In the genomic region with DNA sequence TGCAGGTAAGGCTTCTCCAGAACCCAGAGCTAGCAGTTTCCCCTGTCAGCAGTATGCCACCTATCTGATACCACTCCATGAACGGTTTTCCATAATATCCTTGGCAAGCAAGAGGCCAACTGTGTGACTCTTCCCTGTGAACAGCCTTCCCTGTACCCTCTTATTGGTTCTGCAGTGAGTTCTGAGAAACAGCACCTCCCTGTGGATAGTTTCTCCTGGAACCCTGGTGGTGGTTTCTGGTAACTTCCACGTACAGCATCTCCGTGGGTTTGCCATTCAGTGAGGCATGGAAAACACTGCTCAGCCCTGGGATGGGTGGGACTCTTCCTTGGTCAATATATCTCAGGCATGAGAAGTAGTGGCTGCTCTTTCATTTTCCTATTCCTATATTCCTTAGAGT, we compare ENCODE assay signal across 11 cellular contexts. TPM values are rescaled to one million over a fixed set of nuclear protein-coding genes. Genes with fewer than 3 reads are reported as not detected.
DNase-seq lines count a peak whose midpoint lies in the region; ATAC-seq and TF ChIP-seq lines count a peak whose summit lies in the region.
"Had no signal": no experiment of that assay in that cellular context is flagged by ENCODE, and none has a peak within 500 bp of the region (broad histone marks: within the 10 kb centered on the region; RNA-seq: fewer than 3 reads in every experiment).

No MANE protein-coding gene starts in this region.

- H2AFZ ChIP-seq in PC-3 (ENCODE audit: low read length), result no peak overlapping the region

- no TSS peak for BruUV-seq in PC-3 (replicated peaks; lab: Mats Ljungman, UMichigan)

- H3K4me3 Mint-ChIP-seq in activated CD4-positive, alpha-beta T cell treated with anti-CD3 and anti-CD28 coated beads, Interleukin-2, amount 10 ng/mL, durations not matched to agents 7 days and 5 days, result no peak overlapping the region
- no peak overlapping the region for H3K4me3 Mint-ChIP-seq in immature natural killer cell

- no peaks in the 10 kb centered on the region for H3K4me1 Mint-ChIP-seq in activated CD4-positive, alpha-beta T cell treated with anti-CD3 and anti-CD28 coated beads, Interleukin-2, amount 10 ng/mL, durations not matched to agents 7 days and 5 days
- no peaks in the 10 kb centered on the region for H3K4me1 Mint-ChIP-seq in immature natural killer cell

- POLR2A ChIA-PET in PC-3 (lab: Charles Lee; ENCODE audit: unreplicated experiment), result no interaction called here
- POLR2A ChIA-PET in activated CD4-positive, alpha-beta T cell treated with anti-CD3 and anti-CD28 coated beads, Interleukin-2, amount 10 ng/mL, durations not matched to agents 7 days and 5 days (lab: Charles Lee), result no interaction called here

- H3K27me3 Mint-ChIP-seq in activated CD4-positive, alpha-beta T cell treated with anti-CD3 and anti-CD28 coated beads, Interleukin-2, amount 10 ng/mL, durations not matched to agents 7 days and 5 days, result no peaks in the 10 kb centered on the region
- peaks cover 0 to 1% (median 0%) of the 10 kb centered on the region in 3 donors for H3K27me3 Mint-ChIP-seq in immature natural killer cell (ENCODE audit: low read depth in 3 of 3)

- in situ Hi-C loops in brain microvascular endothelial cell (cut with HindIII; ENCODE audit: low pct_ligation_motif_present, low sequenced_read_pairs), result no loop called here

- WGBS in iPS DF 6.9 (ENCODE audit: insufficient coverage, insufficient read length), result no CpG with 5 or more reads among the region's 3 CpGs

- H3K9me3 ChIP-seq in PC-3 (ENCODE audit: low read length), result no peaks in the 10 kb centered on the region
- no peaks in the 10 kb centered on the region for H3K9me3 ChIP-seq in iPS DF 6.9 (ENCODE audit: control insufficient read depth, insufficient read depth, low read length)

- ATAC-seq in GM21717 (IDR thresholded peaks at IDR 0.05; ENCODE audit: unreplicated experiment) (peak; percentile 61), PC-3 (peak; percentile 64)

- H3K36me3 ChIP-seq in PC-3 (ENCODE audit: low read depth, low read length), result no peaks in the 10 kb centered on the region
- no peaks in the 10 kb centered on the region for H3K36me3 ChIP-seq in iPS DF 6.9 (ENCODE audit: control insufficient read depth, insufficient read depth, low read length)
- H3K36me3 ChIP-seq in brain microvascular endothelial cell (replicated peaks), result no peaks in the 10 kb centered on the region

- intact Hi-C loops in PC-3 (cut with micrococcal nuclease), result no loop called here

- no peak overlapping the region for H3K27ac Mint-ChIP-seq in activated CD4-positive, alpha-beta T cell treated with anti-CD3 and anti-CD28 coated beads, Interleukin-2, amount 10 ng/mL, durations not matched to agents 7 days and 5 days
- no peak overlapping the region for H3K27ac Mint-ChIP-seq in immature natural killer cell

- H3F3A ChIP-seq in PC-3 (ENCODE audit: low read length, unreplicated experiment), result no peaks in the 10 kb centered on the region

- H4K20me1 ChIP-seq in PC-3 (ENCODE audit: low read length), result no peaks in the 10 kb centered on the region

- peak; percentile 15 for DNase-seq in COLO829 (ENCODE audit: low spot score)
- peak; percentile 30 for DNase-seq in PC-3
- peak; percentile 39 for DNase-seq in iPS DF 6.9 (ENCODE audit: low read depth, low spot score)
- DNase-seq in activated CD4-positive, alpha-beta T cell treated with anti-CD3 and anti-CD28 coated beads, Interleukin-2, amount 10 ng/mL, durations not matched to agents 7 days and 5 days, result no peak
- no peak for DNase-seq in immature natural killer cell
- DNase-seq in SW480 (ENCODE audit: low spot score), result no peak
- no peak for DNase-seq in brain microvascular endothelial cell
- DNase-seq: activated CD8-positive, alpha-beta memory T cell treated with anti-CD3 and anti-CD28 coated beads, Interleukin-2, amount 50 U/mL, for 48 hours had no signal

- peak; percentile 69 for TF ChIP-seq CTCF in PC-3 (conservative IDR thresholded peaks at IDR 0.05; ENCODE audit: low read depth, low read length)
- TF ChIP-seq CTCF in brain microvascular endothelial cell (IDR thresholded peaks at IDR 0.05; ENCODE audit: low read depth, low read length, missing control alignments), result no peak

- no peaks in the 10 kb centered on the region for H3K9me3 Mint-ChIP-seq in activated CD4-positive, alpha-beta T cell treated with anti-CD3 and anti-CD28 coated beads, Interleukin-2, amount 10 ng/mL, durations not matched to agents 7 days and 5 days
- H3K9me3 Mint-ChIP-seq in immature natural killer cell, result no peaks in the 10 kb centered on the region

- no peak overlapping the region for H3K4me3 ChIP-seq in PC-3 (ENCODE audit: low read length)
- H3K4me3 ChIP-seq in iPS DF 6.9 (ENCODE audit: low read length), result no peak overlapping the region
- H3K4me3 ChIP-seq in brain microvascular endothelial cell (ENCODE audit: low read depth, low read length), result no peak overlapping the region
- H3K4me3 ChIP-seq: coronary artery had no signal

- H3K27ac ChIP-seq in PC-3 (ENCODE audit: low read length) (no peak overlapping the region), iPS DF 6.9 (ENCODE audit: low read length) (no peak overlapping the region), brain microvascular endothelial cell (no peak overlapping the region)
- H3K27ac ChIP-seq: coronary artery, RWPE1 had no signal

- H3K27me3 ChIP-seq in PC-3 (ENCODE audit: low read length) (peaks cover 23% of the 10 kb centered on the region), iPS DF 6.9 (ENCODE audit: control insufficient read depth, insufficient read depth, low read length) (no peaks in the 10 kb centered on the region), brain microvascular endothelial cell (replicated peaks) (no peaks in the 10 kb centered on the region)

- CTCF ChIA-PET in PC-3 (lab: Charles Lee), result no interaction called here
- CTCF ChIA-PET in activated CD4-positive, alpha-beta T cell treated with anti-CD3 and anti-CD28 coated beads, Interleukin-2, amount 10 ng/mL, durations not matched to agents 7 days and 5 days (lab: Charles Lee), result no interaction called here

- no peaks in the 10 kb centered on the region for H3K79me2 ChIP-seq in PC-3 (ENCODE audit: low read length)

- H3K9ac ChIP-seq in PC-3 (ENCODE audit: low read length), result no peak overlapping the region

- H3K4me1 ChIP-seq in PC-3 (ENCODE audit: insufficient read depth, low read length) (no peaks in the 10 kb centered on the region), iPS DF 6.9 (ENCODE audit: control insufficient read depth, insufficient read depth, low read length) (no peaks in the 10 kb centered on the region; the same call in 1 of the 2 replicates)

- no peaks in the 10 kb centered on the region for H3K36me3 Mint-ChIP-seq in activated CD4-positive, alpha-beta T cell treated with anti-CD3 and anti-CD28 coated beads, Interleukin-2, amount 10 ng/mL, durations not matched to agents 7 days and 5 days (ENCODE audit: low read depth)
- H3K36me3 Mint-ChIP-seq in immature natural killer cell, result no peaks in the 10 kb centered on the region

- no peak overlapping the region for H3K4me2 ChIP-seq in PC-3 (ENCODE audit: low read length)

- no peaks in the 10 kb centered on the region for H3K9me2 ChIP-seq in PC-3 (replicated peaks; ENCODE audit: low read length)

RNA-seq across cellular contexts. Expression of gene SERPINI2, which starts 19.4 kb away (rescaled TPM):
- not detected in 2 replicates for total RNA-seq in PC-3 (2014; rRNA removed)
- total RNA-seq in activated CD4-positive, alpha-beta T cell treated with anti-CD3 and anti-CD28 coated beads, Interleukin-2, amount 10 ng/mL, durations not matched to agents 7 days and 5 days, result not detected
- polyA plus RNA-seq in immature natural killer cell, result not detected

Comparison
In these comparisons a context has a peak if more than half of its experiments do, and no peak if none do; other contexts are left out.
1. DNase-seq: peak in COLO829 (single experiment), PC-3 (single experiment) and iPS DF 6.9 (single experiment); none in activated CD4-positive, alpha-beta T cell treated with anti-CD3 and anti-CD28 coated beads, Interleukin-2, amount 10 ng/mL, durations not matched to agents 7 days and 5 days (single experiment), immature natural killer cell (0 of 3), SW480 (single experiment) and brain microvascular endothelial cell (single experiment).